1 cellular context compared by ENCODE assay signal in the genomic region with DNA sequence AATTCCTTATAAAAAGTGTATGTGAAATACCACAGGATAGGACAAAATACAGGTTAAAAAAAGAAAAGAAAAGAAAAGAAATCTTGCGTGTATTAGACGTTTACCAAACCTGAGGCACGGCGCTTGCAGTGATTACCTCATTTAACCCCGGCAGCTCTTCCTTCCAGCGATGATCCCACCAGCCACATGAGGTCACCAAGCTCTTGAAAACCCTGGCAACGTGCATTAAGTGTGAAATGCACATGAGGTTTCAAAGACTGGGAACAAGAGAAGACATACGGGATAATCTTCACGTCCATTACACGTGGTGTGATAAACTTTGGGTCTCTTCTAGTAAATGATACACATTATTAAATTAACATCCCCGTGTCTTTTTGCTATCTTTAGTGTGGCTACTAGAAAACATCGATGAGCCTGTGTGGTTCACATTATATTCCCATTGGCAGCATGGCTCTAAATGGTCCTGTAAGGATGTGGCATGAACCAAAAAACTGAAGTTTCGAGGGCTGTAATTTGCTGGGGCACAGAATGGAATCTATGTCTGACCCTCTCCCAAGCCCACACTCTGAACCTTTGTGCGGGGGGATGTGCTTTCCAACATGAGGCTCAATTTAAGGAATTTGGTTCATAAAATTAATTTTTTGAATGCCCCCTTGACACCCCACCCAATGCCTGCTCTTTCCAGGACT.
TF ChIP-seq lines count a peak whose summit lies in the region.

No MANE protein-coding gene starts in this region.

TF ChIP-seq in HepG2, 621 proteins besides CTCF, POLR2A, EP300 and RAD21 (continued from another document):
- TF ChIP-seq, protein P1, sequence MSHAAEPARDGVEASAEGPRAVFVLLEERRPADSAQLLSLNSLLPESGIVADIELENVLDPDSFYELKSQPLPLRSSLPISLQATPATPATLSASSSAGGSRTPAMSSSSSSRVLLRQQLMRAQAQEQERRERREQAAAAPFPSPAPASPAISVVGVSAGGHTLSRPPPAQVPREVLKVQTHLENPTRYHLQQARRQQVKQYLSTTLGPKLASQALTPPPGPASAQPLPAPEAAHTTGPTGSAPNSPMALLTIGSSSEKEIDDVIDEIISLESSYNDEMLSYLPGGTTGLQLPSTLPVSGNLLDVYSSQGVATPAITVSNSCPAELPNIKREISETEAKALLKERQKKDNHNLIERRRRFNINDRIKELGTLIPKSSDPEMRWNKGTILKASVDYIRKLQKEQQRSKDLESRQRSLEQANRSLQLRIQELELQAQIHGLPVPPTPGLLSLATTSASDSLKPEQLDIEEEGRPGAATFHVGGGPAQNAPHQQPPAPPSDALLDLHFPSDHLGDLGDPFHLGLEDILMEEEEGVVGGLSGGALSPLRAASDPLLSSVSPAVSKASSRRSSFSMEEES (CRISPR knock-in tag; IDR thresholded peaks at IDR 0.05) = 0 out of 2 replicates have a peak, but pooled peaks have one; percentile 23
- peak; percentile 88 for TF ChIP-seq RXRB (CRISPR knock-in tag; IDR thresholded peaks at IDR 0.05; ENCODE audit: borderline replicate concordance)
- TF ChIP-seq JUND (CRISPR knock-in tag; IDR thresholded peaks at IDR 0.05) = no peak
- TF ChIP-seq, protein P2, sequence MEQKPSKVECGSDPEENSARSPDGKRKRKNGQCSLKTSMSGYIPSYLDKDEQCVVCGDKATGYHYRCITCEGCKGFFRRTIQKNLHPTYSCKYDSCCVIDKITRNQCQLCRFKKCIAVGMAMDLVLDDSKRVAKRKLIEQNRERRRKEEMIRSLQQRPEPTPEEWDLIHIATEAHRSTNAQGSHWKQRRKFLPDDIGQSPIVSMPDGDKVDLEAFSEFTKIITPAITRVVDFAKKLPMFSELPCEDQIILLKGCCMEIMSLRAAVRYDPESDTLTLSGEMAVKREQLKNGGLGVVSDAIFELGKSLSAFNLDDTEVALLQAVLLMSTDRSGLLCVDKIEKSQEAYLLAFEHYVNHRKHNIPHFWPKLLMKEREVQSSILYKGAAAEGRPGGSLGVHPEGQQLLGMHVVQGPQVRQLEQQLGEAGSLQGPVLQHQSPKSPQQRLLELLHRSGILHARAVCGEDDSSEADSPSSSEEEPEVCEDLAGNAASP (CRISPR knock-in tag; IDR thresholded peaks at IDR 0.05; ENCODE audit: borderline replicate concordance) = peak; percentile 96; the same call in 1 of the 2 replicates
- TF ChIP-seq RXRA (CRISPR knock-in tag; IDR thresholded peaks at IDR 0.05) = peak; percentile 55; the same call in 1 of the 2 replicates
- TF ChIP-seq YEATS2 (CRISPR knock-in tag; IDR thresholded peaks at IDR 0.05; ENCODE audit: borderline replicate concordance) = no peak
- TF ChIP-seq, protein P3, sequence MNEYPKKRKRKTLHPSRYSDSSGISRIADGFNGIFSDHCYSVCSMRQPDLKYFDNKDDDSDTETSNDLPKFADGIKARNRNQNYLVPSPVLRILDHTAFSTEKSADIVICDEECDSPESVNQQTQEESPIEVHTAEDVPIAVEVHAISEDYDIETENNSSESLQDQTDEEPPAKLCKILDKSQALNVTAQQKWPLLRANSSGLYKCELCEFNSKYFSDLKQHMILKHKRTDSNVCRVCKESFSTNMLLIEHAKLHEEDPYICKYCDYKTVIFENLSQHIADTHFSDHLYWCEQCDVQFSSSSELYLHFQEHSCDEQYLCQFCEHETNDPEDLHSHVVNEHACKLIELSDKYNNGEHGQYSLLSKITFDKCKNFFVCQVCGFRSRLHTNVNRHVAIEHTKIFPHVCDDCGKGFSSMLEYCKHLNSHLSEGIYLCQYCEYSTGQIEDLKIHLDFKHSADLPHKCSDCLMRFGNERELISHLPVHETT (CRISPR knock-in tag; conservative IDR thresholded peaks at IDR 0.05) = no peak
- TF ChIP-seq STAG1 (CRISPR knock-in tag; IDR thresholded peaks at IDR 0.05) = peak; percentile 35; the same call in 1 of the 2 replicates
TF ChIP-seq in HepG2: peak in this region for 6.
